Comparison of ENCODE assay signal across 9 cellular contexts in the genomic region with DNA sequence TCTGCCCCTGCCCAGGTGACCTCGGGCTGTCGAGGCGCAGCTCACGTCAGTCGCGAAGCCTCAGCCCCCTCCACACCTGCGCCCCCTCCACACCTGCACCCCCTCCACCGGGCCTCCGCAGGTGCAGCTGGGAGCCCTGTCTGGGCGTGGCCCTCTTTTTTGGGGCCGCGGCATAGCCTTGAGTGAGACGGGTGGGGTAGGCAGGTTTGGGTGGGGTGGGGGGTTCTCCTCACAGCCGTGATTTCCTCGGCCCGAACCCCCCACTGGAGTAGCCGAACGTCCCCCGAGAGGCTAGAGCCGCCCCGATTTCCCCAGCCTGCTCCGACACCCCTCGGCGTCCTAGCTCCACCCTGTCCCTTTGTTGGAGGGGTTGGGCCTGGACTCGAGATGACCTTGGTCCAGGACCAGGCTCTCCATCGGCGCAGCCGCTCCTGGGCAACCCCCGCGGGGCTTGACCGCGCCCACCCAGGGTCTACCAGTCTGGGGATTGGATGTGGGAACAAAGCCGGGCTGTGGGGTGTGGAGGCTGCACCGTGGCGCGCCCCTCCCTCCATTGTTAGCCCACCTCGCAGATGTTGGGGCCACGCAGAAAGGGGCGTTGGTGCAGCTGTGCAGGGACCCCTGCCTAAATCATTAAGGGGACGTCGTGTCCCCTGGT. TPM values are rescaled to one million over a fixed set of nuclear protein-coding genes. Genes with fewer than 3 reads are reported as not detected.
DNase-seq lines count a peak whose midpoint lies in the region; ATAC-seq and TF ChIP-seq lines count a peak whose summit lies in the region.
"Had no signal": no experiment of that assay in that cellular context is flagged by ENCODE, and none has a peak within 500 bp of the region (broad histone marks: within the 10 kb centered on the region; RNA-seq: fewer than 3 reads in every experiment).

No MANE protein-coding gene starts in this region.

- DNase-seq in cardiac muscle cell (ENCODE audit: low read depth in 1 of 2, low spot score in 1 of 2), result no peak
- DNase-seq in left cardiac atrium, result no peak
- peak; percentile 64 for DNase-seq in WTC11 (ENCODE audit: low spot score)
- no peak for DNase-seq in kidney epithelial cell (ENCODE audit: low read depth)
- no peak for DNase-seq in upper lobe of right lung
- no peak for DNase-seq in activated gamma-delta T cell treated with Interleukin-2 at 50 U/mL for 16 hours

- H3K36me3 ChIP-seq in cardiac muscle cell (no peaks in the 10 kb centered on the region), kidney epithelial cell (ENCODE audit: control insufficient read depth, insufficient read depth, low read length) (no peaks in the 10 kb centered on the region), upper lobe of right lung (no peaks in the 10 kb centered on the region)

- no peak overlapping the region for H3K27ac Mint-ChIP-seq in WTC11
- H3K27ac Mint-ChIP-seq: activated naive CD4-positive, alpha-beta T cell treated with anti-CD3 and anti-CD28 coated beads, Interleukin-2, amount 50 U/mL, for 72 hours had no signal

- POLR2A ChIA-PET in WTC11 (lab: Charles Lee), result interaction anchor here (0.6 to 2.8 kb wide), 5 partner anchors 10 to 92 kb away, joined by 3 to 14 read pairs (median 7); a partner anchor contains a TSS

- no peaks in the 10 kb centered on the region for H3K36me3 Mint-ChIP-seq in WTC11

- TF ChIP-seq CTCF in cardiac muscle cell (IDR thresholded peaks at IDR 0.05; ENCODE audit: low read depth, low read length) (no peak), WTC11 (IDR thresholded peaks at IDR 0.05) (no peak), kidney epithelial cell (IDR thresholded peaks at IDR 0.05; ENCODE audit: insufficient read depth, low read length, poor library complexity, severe bottlenecking) (no peak), upper lobe of right lung (IDR thresholded peaks at IDR 0.05) (no peak)

- H3K4me1 ChIP-seq in cardiac muscle cell (ENCODE audit: low read depth), result no peaks in the 10 kb centered on the region
- peaks cover 41% of the 10 kb centered on the region for H3K4me1 ChIP-seq in upper lobe of right lung

- H3K27me3 ChIP-seq in cardiac muscle cell (peaks cover 38% of the 10 kb centered on the region), kidney epithelial cell (ENCODE audit: control insufficient read depth, insufficient read depth, low read length) (no peaks in the 10 kb centered on the region), upper lobe of right lung (peaks cover 49% of the 10 kb centered on the region)

- ATAC-seq in left cardiac atrium (no peak), WTC11 (peak; percentile 4), upper lobe of right lung (no peak), HG03342 (IDR thresholded peaks at IDR 0.05; ENCODE audit: unreplicated experiment) (no peak), HG03045 (IDR thresholded peaks at IDR 0.05; ENCODE audit: unreplicated experiment) (no peak)

- H3K4me3 ChIP-seq in cardiac muscle cell, result peak overlapping the region; percentile 64
- peak overlapping the region; percentile 93 for H3K4me3 ChIP-seq in kidney epithelial cell (ENCODE audit: low read depth, low read length)
- H3K4me3 ChIP-seq in upper lobe of right lung, result peak overlapping the region; percentile 55

- peaks cover 33% of the 10 kb centered on the region for H3K27me3 Mint-ChIP-seq in WTC11 (ENCODE audit: low read depth)

- no peaks in the 10 kb centered on the region for H3K9me3 Mint-ChIP-seq in WTC11
- H3K9me3 Mint-ChIP-seq: activated naive CD4-positive, alpha-beta T cell treated with anti-CD3 and anti-CD28 coated beads, Interleukin-2, amount 50 U/mL, for 72 hours had no signal

- H3K27ac ChIP-seq in cardiac muscle cell (no peak overlapping the region), upper lobe of right lung (no peak overlapping the region)

- intact Hi-C loops in left cardiac atrium (cut with DNase I) (no loop called here), upper lobe of right lung (cut with DNase I) (no loop called here)

- H3K9me3 ChIP-seq in cardiac muscle cell (ENCODE audit: low read depth), result no peaks in the 10 kb centered on the region
- no peaks in the 10 kb centered on the region for H3K9me3 ChIP-seq in upper lobe of right lung

- H3K4me1 Mint-ChIP-seq in WTC11, result peaks cover 17% of the 10 kb centered on the region

- H3K4me3 Mint-ChIP-seq in WTC11, result peak overlapping the region; percentile 63

- CTCF ChIA-PET in WTC11 (lab: Charles Lee), result interaction anchor here (0.6 to 5.7 kb wide), 14 partner anchors 14 to 282 kb away, joined by 3 to 70 read pairs (median 5); a partner anchor contains a TSS

TF ChIP-seq in WTC11, 78 proteins besides CTCF, POLR2A, EP300 and RAD21 (continues in another document):
- TF ChIP-seq, protein P1, sequence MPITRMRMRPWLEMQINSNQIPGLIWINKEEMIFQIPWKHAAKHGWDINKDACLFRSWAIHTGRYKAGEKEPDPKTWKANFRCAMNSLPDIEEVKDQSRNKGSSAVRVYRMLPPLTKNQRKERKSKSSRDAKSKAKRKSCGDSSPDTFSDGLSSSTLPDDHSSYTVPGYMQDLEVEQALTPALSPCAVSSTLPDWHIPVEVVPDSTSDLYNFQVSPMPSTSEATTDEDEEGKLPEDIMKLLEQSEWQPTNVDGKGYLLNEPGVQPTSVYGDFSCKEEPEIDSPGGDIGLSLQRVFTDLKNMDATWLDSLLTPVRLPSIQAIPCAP (CRISPR knock-in tag; IDR thresholded peaks at IDR 0.05), result no peak
- TF ChIP-seq, protein P2, sequence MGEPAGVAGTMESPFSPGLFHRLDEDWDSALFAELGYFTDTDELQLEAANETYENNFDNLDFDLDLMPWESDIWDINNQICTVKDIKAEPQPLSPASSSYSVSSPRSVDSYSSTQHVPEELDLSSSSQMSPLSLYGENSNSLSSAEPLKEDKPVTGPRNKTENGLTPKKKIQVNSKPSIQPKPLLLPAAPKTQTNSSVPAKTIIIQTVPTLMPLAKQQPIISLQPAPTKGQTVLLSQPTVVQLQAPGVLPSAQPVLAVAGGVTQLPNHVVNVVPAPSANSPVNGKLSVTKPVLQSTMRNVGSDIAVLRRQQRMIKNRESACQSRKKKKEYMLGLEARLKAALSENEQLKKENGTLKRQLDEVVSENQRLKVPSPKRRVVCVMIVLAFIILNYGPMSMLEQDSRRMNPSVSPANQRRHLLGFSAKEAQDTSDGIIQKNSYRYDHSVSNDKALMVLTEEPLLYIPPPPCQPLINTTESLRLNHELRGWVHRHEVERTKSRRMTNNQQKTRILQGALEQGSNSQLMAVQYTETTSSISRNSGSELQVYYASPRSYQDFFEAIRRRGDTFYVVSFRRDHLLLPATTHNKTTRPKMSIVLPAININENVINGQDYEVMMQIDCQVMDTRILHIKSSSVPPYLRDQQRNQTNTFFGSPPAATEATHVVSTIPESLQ (CRISPR knock-in tag; IDR thresholded peaks at IDR 0.05), result no peak
- no peak for TF ChIP-seq KAT7 (CRISPR knock-in tag; IDR thresholded peaks at IDR 0.05; ENCODE audit: borderline replicate concordance)
- TF ChIP-seq, protein P3, sequence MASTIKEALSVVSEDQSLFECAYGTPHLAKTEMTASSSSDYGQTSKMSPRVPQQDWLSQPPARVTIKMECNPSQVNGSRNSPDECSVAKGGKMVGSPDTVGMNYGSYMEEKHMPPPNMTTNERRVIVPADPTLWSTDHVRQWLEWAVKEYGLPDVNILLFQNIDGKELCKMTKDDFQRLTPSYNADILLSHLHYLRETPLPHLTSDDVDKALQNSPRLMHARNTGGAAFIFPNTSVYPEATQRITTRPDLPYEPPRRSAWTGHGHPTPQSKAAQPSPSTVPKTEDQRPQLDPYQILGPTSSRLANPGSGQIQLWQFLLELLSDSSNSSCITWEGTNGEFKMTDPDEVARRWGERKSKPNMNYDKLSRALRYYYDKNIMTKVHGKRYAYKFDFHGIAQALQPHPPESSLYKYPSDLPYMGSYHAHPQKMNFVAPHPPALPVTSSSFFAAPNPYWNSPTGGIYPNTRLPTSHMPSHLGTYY (CRISPR knock-in tag; IDR thresholded peaks at IDR 0.05), result no peak
- TF ChIP-seq, protein P4, sequence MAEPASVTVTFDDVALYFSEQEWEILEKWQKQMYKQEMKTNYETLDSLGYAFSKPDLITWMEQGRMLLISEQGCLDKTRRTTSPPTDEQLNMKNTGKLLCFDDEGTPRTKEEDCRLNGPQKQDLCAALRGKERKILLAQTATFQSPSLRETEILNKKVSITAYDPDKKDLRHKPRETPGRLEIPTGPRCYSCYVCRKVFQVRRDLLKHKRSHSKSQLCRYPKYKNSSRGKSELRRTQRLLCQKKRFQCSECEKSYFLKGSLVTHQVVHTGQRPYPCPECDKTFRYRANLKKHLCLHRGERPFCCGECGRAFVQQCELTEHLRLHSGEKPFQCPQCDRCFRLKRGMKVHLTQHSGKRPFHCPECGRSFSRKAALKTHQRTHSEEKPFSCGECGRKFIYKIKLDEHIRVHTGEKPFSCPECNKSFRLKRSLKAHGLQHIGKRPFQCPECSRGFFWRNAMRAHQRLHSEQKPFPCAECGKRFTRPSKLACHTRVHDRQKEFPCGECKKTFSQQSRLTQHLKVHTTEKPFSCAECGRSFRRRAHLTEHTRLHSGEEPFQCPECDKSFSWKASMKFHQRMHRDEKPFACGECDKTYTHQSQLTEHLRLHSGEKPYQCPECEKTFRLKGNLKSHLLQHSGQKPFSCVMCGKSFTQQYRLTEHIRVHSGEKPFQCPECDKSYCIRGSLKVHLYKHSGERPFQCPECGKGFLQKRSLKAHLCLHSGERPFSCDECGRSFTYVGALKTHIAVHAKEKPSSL (CRISPR knock-in tag; conservative IDR thresholded peaks at IDR 0.05), result no peak
- TF ChIP-seq TCF7 (CRISPR knock-in tag; IDR thresholded peaks at IDR 0.05; ENCODE audit: low read depth), result no peak
- no peak for TF ChIP-seq NR3C1 (CRISPR knock-in tag; conservative IDR thresholded peaks at IDR 0.05; ENCODE audit: low read depth)

RNA-seq across cellular contexts. Expression of a gene that starts 0.6 kb away (rescaled TPM):
- total RNA-seq in cardiac muscle cell, result 4.6 and 16.1 TPM in 2 replicates
- 5.5 and 7.5 TPM in 2 replicates for polyA plus RNA-seq in cardiac muscle cell
- 1 to 10 TPM; 3.9 to 8.8 TPM for total RNA-seq in left cardiac atrium
- 150 to 209 TPM (median 163 TPM) in 3 replicates for total RNA-seq in WTC11 (2021)
- total RNA-seq in kidney epithelial cell, result 599 and 683 TPM in 2 replicates
- total RNA-seq in upper lobe of right lung, result 1.5 TPM

RNA-seq across cellular contexts. Expression of a gene that starts 5.1 kb away (rescaled TPM):
- 7.2 and 7.7 TPM in 2 replicates for total RNA-seq in cardiac muscle cell
- 3.9 and 9.6 TPM in 2 replicates for polyA plus RNA-seq in cardiac muscle cell
- total RNA-seq in left cardiac atrium, result 1 to 10 TPM; 1.9 to 2.3 TPM
- total RNA-seq in WTC11 (2021), result 3.4 to 3.8 TPM (median 3.5 TPM) in 3 replicates
- total RNA-seq in kidney epithelial cell, result 1.5 and 3.0 TPM in 2 replicates
- 3.6 TPM for total RNA-seq in upper lobe of right lung

RNA-seq across cellular contexts. Expression of a gene that starts 24.8 kb away (rescaled TPM):
- 92.0 and 165 TPM in 2 replicates for total RNA-seq in cardiac muscle cell
- 56.3 and 67.8 TPM in 2 replicates for polyA plus RNA-seq in cardiac muscle cell
- 10 to 100 TPM; 46.3 to 50.5 TPM for total RNA-seq in left cardiac atrium
- total RNA-seq in WTC11 (2021), result 64.5 to 64.7 TPM (median 64.6 TPM) in 3 replicates
- 101 and 107 TPM in 2 replicates for total RNA-seq in kidney epithelial cell
- total RNA-seq in upper lobe of right lung, result 70.0 TPM

RNA-seq across cellular contexts. Expression of a gene that starts 50.4 kb away (rescaled TPM):
- 206 and 300 TPM in 2 replicates for total RNA-seq in cardiac muscle cell
- 229 and 239 TPM in 2 replicates for polyA plus RNA-seq in cardiac muscle cell
- 100 to 1,000 TPM in 1 of 2 donors, 10 to 100 TPM in 1; 85.7 to 131 TPM for total RNA-seq in left cardiac atrium
- 113 to 155 TPM (median 127 TPM) in 3 replicates for total RNA-seq in WTC11 (2021)
- 145 and 149 TPM in 2 replicates for total RNA-seq in kidney epithelial cell
- 162 TPM for total RNA-seq in upper lobe of right lung
